14 cellular contexts compared by ENCODE assay signal in genomic region chr12:94267907-94268575, GRCh38.
DNase-seq lines count a peak whose midpoint lies in the region; ATAC-seq and TF ChIP-seq lines count a peak whose summit lies in the region.
"Had no signal": no experiment of that assay in that cellular context is flagged by ENCODE, and none has a peak within 500 bp of the region (broad histone marks: within the 10 kb centered on the region; RNA-seq: fewer than 3 reads in every experiment).

No MANE protein-coding gene starts in this region.

- peak; percentile 14 for DNase-seq in fibroblast of gingiva (ENCODE audit: low read depth)
- no peak for DNase-seq in CD8-positive, alpha-beta T cell
- no peak for DNase-seq in CD4-positive, alpha-beta T cell
- DNase-seq: C1 segment of cervical spinal cord; effector CD8-positive, alpha-beta T cell; NK-92 treated with Interleukin-12 subunit alpha and Interleukin-12 subunit beta, amount 100 ng/mL, for 24 hours; WERI-Rb-1 had no signal

- peak overlapping the region in 4 of 11 experiments; percentile 22 to 43 (median 29); a peak in 3 of 22 replicates for H3K9ac ChIP-seq in BLaER1 treated with 17β-estradiol and CSF1 and Interleukin-3, amounts not matched to agents 10 nM and 100 nM
- H3K9ac ChIP-seq in skeletal muscle tissue (ENCODE audit: low read depth in 1 of 3, low read length in 3 of 3): no peak overlapping the region
- H3K9ac ChIP-seq: parathyroid adenoma had no signal

- CTCF ChIA-PET in CD8-positive, alpha-beta T cell (lab: Charles Lee): no interaction called here
- CTCF ChIA-PET in CD4-positive, alpha-beta T cell (lab: Charles Lee): no interaction called here

- peaks cover 52% of the 10 kb centered on the region for H3K4me1 Mint-ChIP-seq in CD8-positive, alpha-beta T cell (ENCODE audit: low read depth)
- H3K4me1 Mint-ChIP-seq in CD4-positive, alpha-beta T cell (ENCODE audit: low read depth): peaks cover 50% of the 10 kb centered on the region

- POLR2A ChIA-PET in CD8-positive, alpha-beta T cell (lab: Charles Lee): interaction anchor here (0.7 kb wide), 1 partner anchor 27 kb away, joined by 3 read pairs; no protein-coding TSS in a partner anchor
- POLR2A ChIA-PET in CD4-positive, alpha-beta T cell (lab: Charles Lee): no interaction called here

- peaks cover 35% of the 10 kb centered on the region for H3K36me3 Mint-ChIP-seq in CD8-positive, alpha-beta T cell
- H3K36me3 Mint-ChIP-seq in CD4-positive, alpha-beta T cell (ENCODE audit: low read depth): peaks cover 32% of the 10 kb centered on the region

- no peak overlapping the region for H3K27ac Mint-ChIP-seq in CD8-positive, alpha-beta T cell
- no peak overlapping the region for H3K27ac Mint-ChIP-seq in CD4-positive, alpha-beta T cell

- H3K4me3 Mint-ChIP-seq in CD8-positive, alpha-beta T cell: no peak overlapping the region
- no peak overlapping the region for H3K4me3 Mint-ChIP-seq in CD4-positive, alpha-beta T cell

- H3K9me3 Mint-ChIP-seq in CD8-positive, alpha-beta T cell: no peaks in the 10 kb centered on the region
- H3K9me3 Mint-ChIP-seq in CD4-positive, alpha-beta T cell: no peaks in the 10 kb centered on the region

- no peaks in the 10 kb centered on the region for H3K9me3 ChIP-seq in BLaER1 treated with 17β-estradiol and CSF1 and Interleukin-3, amounts not matched to agents 10 nM and 100 nM (replicated peaks in 1 of 11)
- H3K9me3 ChIP-seq in skeletal muscle tissue (ENCODE audit: control insufficient read depth in 3 of 3, low read length in 3 of 3): no peaks in the 10 kb centered on the region
- H3K9me3 ChIP-seq in CD8-positive, alpha-beta T cell (ENCODE audit: low read length): no peaks in the 10 kb centered on the region
- no peaks in the 10 kb centered on the region for H3K9me3 ChIP-seq in CD4-positive, alpha-beta T cell (ENCODE audit: control insufficient read depth, low read length)

- H3K27ac ChIP-seq in BLaER1 treated with 17β-estradiol and CSF1 and Interleukin-3, amounts not matched to agents 10 nM and 100 nM: peak overlapping the region in 9 of 11 experiments; percentile 25 to 73 (median 62); a peak in 16 of 22 replicates
- H3K27ac ChIP-seq in skeletal muscle tissue (ENCODE audit: low read depth, low read length): peak overlapping the region; percentile 54
- no peak overlapping the region for H3K27ac ChIP-seq in CD8-positive, alpha-beta T cell (ENCODE audit: low read depth, low read length)
- H3K27ac ChIP-seq in CD4-positive, alpha-beta T cell (ENCODE audit: low read depth, low read length): no peak overlapping the region
- H3K27ac ChIP-seq: parathyroid adenoma, WERI-Rb-1 had no signal

- H3K4me2 ChIP-seq in BLaER1 treated with 17β-estradiol and CSF1 and Interleukin-3, amounts not matched to agents 10 nM and 100 nM: peak overlapping the region; percentile 66 to 90 (median 81)

- H3K4me1 ChIP-seq in BLaER1 treated with 17β-estradiol and CSF1 and Interleukin-3, amounts not matched to agents 10 nM and 100 nM: peaks cover 36 to 56% (median 45%) of the 10 kb centered on the region in 10 experiments
- peaks cover 18 to 23% (median 21%) of the 10 kb centered on the region in 3 donors for H3K4me1 ChIP-seq in skeletal muscle tissue (ENCODE audit: control insufficient read depth in 3 of 3, insufficient read depth in 3 of 3, low read length in 3 of 3)
- peaks cover 13% of the 10 kb centered on the region for H3K4me1 ChIP-seq in CD8-positive, alpha-beta T cell (ENCODE audit: insufficient read depth, low read length)
- H3K4me1 ChIP-seq: parathyroid adenoma had no signal

- 0 out of 22 replicates have a peak, but pooled peaks cover 0 to 4% (median 0%) of the 10 kb centered on the region in 11 experiments for H3K27me3 ChIP-seq in BLaER1 treated with 17β-estradiol and CSF1 and Interleukin-3, amounts not matched to agents 10 nM and 100 nM
- H3K27me3 ChIP-seq in skeletal muscle tissue (ENCODE audit: control insufficient read depth in 3 of 3, insufficient read depth in 3 of 3, low read length in 3 of 3): no peaks in the 10 kb centered on the region
- H3K27me3 ChIP-seq in CD8-positive, alpha-beta T cell (ENCODE audit: insufficient read depth, low read length): no peaks in the 10 kb centered on the region
- no peaks in the 10 kb centered on the region for H3K27me3 ChIP-seq in CD4-positive, alpha-beta T cell (ENCODE audit: control insufficient read depth, insufficient read depth, low read length)

- ATAC-seq in HG03175 (IDR thresholded peaks at IDR 0.05; ENCODE audit: unreplicated experiment) (peak; percentile 36), HG03139 (IDR thresholded peaks at IDR 0.05; ENCODE audit: unreplicated experiment) (no peak), HG02852 (IDR thresholded peaks at IDR 0.05; ENCODE audit: unreplicated experiment) (no peak)
- ATAC-seq in CD8-positive, alpha-beta T cell: no peak
- no peak for ATAC-seq in CD4-positive, alpha-beta T cell (ENCODE audit: poor library complexity)

- peaks cover 0 to 5% (median 0%) of the 10 kb centered on the region in 11 experiments; a peak in 2 of 22 replicates for H3K36me3 ChIP-seq in BLaER1 treated with 17β-estradiol and CSF1 and Interleukin-3, amounts not matched to agents 10 nM and 100 nM
- H3K36me3 ChIP-seq in skeletal muscle tissue (ENCODE audit: control insufficient read depth in 3 of 3, insufficient read depth in 3 of 3, low read length in 3 of 3): no peaks in the 10 kb centered on the region
- H3K36me3 ChIP-seq in CD8-positive, alpha-beta T cell (ENCODE audit: insufficient read depth, low read length): no peaks in the 10 kb centered on the region
- H3K36me3 ChIP-seq: WERI-Rb-1 had no signal

- no peaks in the 10 kb centered on the region for H4K20me1 ChIP-seq in BLaER1 treated with 17β-estradiol and CSF1 and Interleukin-3, amounts not matched to agents 10 nM and 100 nM

- no peak for TF ChIP-seq CTCF in CD8-positive, alpha-beta T cell (IDR thresholded peaks at IDR 0.05)
- TF ChIP-seq CTCF in CD4-positive, alpha-beta T cell (IDR thresholded peaks at IDR 0.05): no peak

- 0 out of 20 replicates have a peak overlapping the region, but pooled peaks of 1 of the 10 experiments have one; percentile 35 for H3K4me3 ChIP-seq in BLaER1 treated with 17β-estradiol and CSF1 and Interleukin-3, amounts not matched to agents 10 nM and 100 nM
- no peak overlapping the region for H3K4me3 ChIP-seq in skeletal muscle tissue (ENCODE audit: low read length in 3 of 3)
- H3K4me3 ChIP-seq in CD8-positive, alpha-beta T cell (ENCODE audit: low read depth, low read length): no peak overlapping the region
- H3K4me3 ChIP-seq: lung had no signal

- no peaks in the 10 kb centered on the region for H3K27me3 Mint-ChIP-seq in CD8-positive, alpha-beta T cell (ENCODE audit: low read depth)
- H3K27me3 Mint-ChIP-seq in CD4-positive, alpha-beta T cell: no peaks in the 10 kb centered on the region

- intact Hi-C loops in CD8-positive, alpha-beta T cell (cut with DNase I, micrococcal nuclease): loop anchor here in 1 of 2 experiments (10.0 kb wide), 1 partner anchor 807 kb away; the partner anchor contains the start of gene NR2C1
- intact Hi-C loops in CD4-positive, alpha-beta T cell (cut with DNase I, micrococcal nuclease): loop anchor here in 1 of 2 experiments (10.0 kb wide), 3 partner anchors 187 to 1587 kb away; partner anchors contain the start of genes CEP83 and SNRPF

Comparison
In these comparisons a context has a peak if more than half of its experiments do, and no peak if none do; other contexts are left out.
1. H3K27ac ChIP-seq: peak in BLaER1 treated with 17β-estradiol and CSF1 and Interleukin-3, amounts not matched to agents 10 nM and 100 nM (9 of 11) and skeletal muscle tissue (single experiment); none in CD8-positive, alpha-beta T cell (single experiment) and CD4-positive, alpha-beta T cell (single experiment).